8 cellular contexts compared by ENCODE assay signal in genomic region chr1:21963477-21964217, GRCh38. TPM values are rescaled to one million over a fixed set of nuclear protein-coding genes. Genes with fewer than 3 reads are reported as not detected.
DNase-seq lines count a peak whose midpoint lies in the region; ATAC-seq, FAIRE-seq and TF ChIP-seq lines count a peak whose summit lies in the region.

No MANE protein-coding gene starts in this region.

- in situ Hi-C loops in IMR-90 (cut with MboI; ENCODE audit: low sequenced_read_pairs): loop anchor here (25.0 kb wide), 1 partner anchor 251 kb away; no protein-coding TSS in a partner anchor

- H3K27me3 ChIP-seq in DOHH2 (ENCODE audit: control insufficient read depth, low read length) (no peaks in the 10 kb centered on the region), IMR-90 (ENCODE audit: control insufficient read depth, insufficient read depth, low read length) (no peaks in the 10 kb centered on the region), thoracic aorta (replicated peaks; ENCODE audit: insufficient read depth) (no peaks in the 10 kb centered on the region)

- peak overlapping the region; percentile 88 for H2AFZ ChIP-seq in IMR-90 (replicated peaks; ENCODE audit: low read length, poor library complexity)

- H4K5ac ChIP-seq in IMR-90 (ENCODE audit: low read depth, low read length): no peak overlapping the region

- WGBS in IMR-90 (ENCODE audit: extremely low coverage in 2 of 2, insufficient read length in 1 of 2), 2 experiments: 0% methylated on average over 2 of the region's 11 CpGs; no CpG with 5 or more reads in 1 of the 2 experiments

- peak overlapping the region; percentile 80 for H2BK20ac ChIP-seq in IMR-90 (ENCODE audit: low read depth, low read length)

- no peaks in the 10 kb centered on the region for H3K36me3 Mint-ChIP-seq in activated T-helper 1 cell treated with anti-CD3 and anti-CD28 coated beads, Interleukin-12 subunit alpha, Interleukin-12 subunit beta, Interleukin-2, Interleukin-4 antibody, amounts not matched to agents 30 ng/mL and 10 ng/mL and 1 ng/mL, durations not matched to agents 14 hours and 24 hours and 36 hours (ENCODE audit: low read depth)

- no peak overlapping the region for H3K4me3 Mint-ChIP-seq in activated T-helper 1 cell treated with anti-CD3 and anti-CD28 coated beads, Interleukin-12 subunit alpha, Interleukin-12 subunit beta, Interleukin-2, Interleukin-4 antibody, amounts not matched to agents 30 ng/mL and 10 ng/mL and 1 ng/mL, durations not matched to agents 14 hours and 24 hours and 36 hours

- peak; percentile 88 for ATAC-seq in IMR-90 (ENCODE audit: low read depth)
- ATAC-seq in omental fat pad (ENCODE audit: low FRiP score): peak; percentile 78
- peak; percentile 73 for ATAC-seq in thoracic aorta (ENCODE audit: insufficient number of reproducible peaks, low FRiP score, low read depth)
- no peak for ATAC-seq in GM21526 (IDR thresholded peaks at IDR 0.05; ENCODE audit: low FRiP score, unreplicated experiment)

- no peaks in the 10 kb centered on the region for H3K9me2 ChIP-seq in DOHH2 (replicated peaks; ENCODE audit: control insufficient read depth, low read length)

- H3K9me1 ChIP-seq in IMR-90 (ENCODE audit: insufficient read depth, low read length): peaks cover 5% of the 10 kb centered on the region

- peaks cover 5% of the 10 kb centered on the region for H3K4me1 Mint-ChIP-seq in activated T-helper 1 cell treated with anti-CD3 and anti-CD28 coated beads, Interleukin-12 subunit alpha, Interleukin-12 subunit beta, Interleukin-2, Interleukin-4 antibody, amounts not matched to agents 30 ng/mL and 10 ng/mL and 1 ng/mL, durations not matched to agents 14 hours and 24 hours and 36 hours (ENCODE audit: low read depth)

- H3K4me2 ChIP-seq in DOHH2 (ENCODE audit: low read length) (no peak overlapping the region), IMR-90 (ENCODE audit: low read depth, low read length) (no peak overlapping the region)

- peaks cover 3% of the 10 kb centered on the region for H3K27me3 Mint-ChIP-seq in activated T-helper 1 cell treated with anti-CD3 and anti-CD28 coated beads, Interleukin-12 subunit alpha, Interleukin-12 subunit beta, Interleukin-2, Interleukin-4 antibody, amounts not matched to agents 30 ng/mL and 10 ng/mL and 1 ng/mL, durations not matched to agents 14 hours and 24 hours and 36 hours (ENCODE audit: insufficient read depth)

- no peak overlapping the region for H2BK5ac ChIP-seq in IMR-90 (ENCODE audit: low read depth, low read length, poor library complexity, severe bottlenecking)

- intact Hi-C loops in IMR-90 (cut with micrococcal nuclease): loop anchor here (2.0 to 10.0 kb wide), 3 partner anchors 46 to 259 kb away; no protein-coding TSS in a partner anchor
- intact Hi-C loops in activated T-helper 1 cell treated with anti-CD3 and anti-CD28 coated beads, Interleukin-12 subunit alpha, Interleukin-12 subunit beta, Interleukin-2, Interleukin-4 antibody, amounts not matched to agents 30 ng/mL and 10 ng/mL and 1 ng/mL, durations not matched to agents 14 hours and 24 hours and 36 hours (cut with micrococcal nuclease): loop anchor here (1.0 to 10.0 kb wide), 5 partner anchors 27 to 455 kb away; partner anchors contain the start of genes ALPL, HSPG2 and LDLRAD2

- no peak overlapping the region for H4K91ac ChIP-seq in IMR-90 (ENCODE audit: insufficient read depth, low read depth, low read length)

- TF ChIP-seq POLR2A in IMR-90 (IDR thresholded peaks at IDR 0.05; ENCODE audit: low read depth, low read length): peak; percentile 30; the same call in 1 of the 2 replicates

- H3K56ac ChIP-seq in IMR-90 (ENCODE audit: extremely low read depth, insufficient read depth, low read length): no peak overlapping the region

- no peak overlapping the region for H2BK120ac ChIP-seq in IMR-90 (ENCODE audit: low read depth, low read length)

- H3K9me3 ChIP-seq in DOHH2 (ENCODE audit: control insufficient read depth, insufficient read depth, low read length) (no peaks in the 10 kb centered on the region), IMR-90 (ENCODE audit: control insufficient read depth, insufficient read depth, low read length) (no peaks in the 10 kb centered on the region), thoracic aorta (no peaks in the 10 kb centered on the region)

- peak overlapping the region; percentile 1 for H3K27ac Mint-ChIP-seq in activated T-helper 1 cell treated with anti-CD3 and anti-CD28 coated beads, Interleukin-12 subunit alpha, Interleukin-12 subunit beta, Interleukin-2, Interleukin-4 antibody, amounts not matched to agents 30 ng/mL and 10 ng/mL and 1 ng/mL, durations not matched to agents 14 hours and 24 hours and 36 hours

- no peak overlapping the region for H3K9ac ChIP-seq in IMR-90 (ENCODE audit: low read depth, low read length)

- H2BK15ac ChIP-seq in IMR-90 (ENCODE audit: low read depth, low read length): peak overlapping the region; percentile 47; the same call in 1 of the 3 replicates

- H3K18ac ChIP-seq in IMR-90 (ENCODE audit: low read depth, low read length): no peak overlapping the region

- BruUV-seq in IMR-90 (replicated peaks; lab: Mats Ljungman, UMichigan): no TSS peak

- FAIRE-seq in RCC 7860 (lab: Jason Lieb, UNC): no peak

- H3K4me1 ChIP-seq in DOHH2 (ENCODE audit: control insufficient read depth, low read length) (no peaks in the 10 kb centered on the region), IMR-90 (ENCODE audit: control insufficient read depth, insufficient read depth, low read length) (peaks cover 3% of the 10 kb centered on the region; the same call in 1 of the 2 replicates), thoracic aorta (ENCODE audit: control insufficient read depth in 1 of 2, low read depth in 2 of 2) (no peaks in the 10 kb centered on the region)

- peak overlapping the region; percentile 96 for H2AK5ac ChIP-seq in IMR-90 (ENCODE audit: low read depth, low read length)

- H3F3A ChIP-seq in DOHH2 (ENCODE audit: control insufficient read depth, insufficient read depth): no peaks in the 10 kb centered on the region

- peak overlapping the region; percentile 87 for H2AK9ac ChIP-seq in IMR-90 (replicated peaks; ENCODE audit: low read depth, low read length, poor library complexity)

- DNase-seq in IMR-90: peak; percentile 57
- peak; percentile 68 for DNase-seq in RCC 7860 (ENCODE audit: low spot score)
- DNase-seq in activated T-helper 1 cell treated with anti-CD3 and anti-CD28 coated beads, Interleukin-12 subunit alpha, Interleukin-12 subunit beta, Interleukin-2, Interleukin-4 antibody, amounts not matched to agents 30 ng/mL and 10 ng/mL and 1 ng/mL, durations not matched to agents 14 hours and 24 hours and 36 hours (ENCODE audit: low spot score): peak; percentile 70
- DNase-seq in foreskin fibroblast: peak; percentile 26 to 81
- DNase-seq in omental fat pad (ENCODE audit: low spot score): peak; percentile 89
- DNase-seq in thoracic aorta (ENCODE audit: low spot score): peak; percentile 37

- H3K79me1 ChIP-seq in IMR-90 (ENCODE audit: low read depth in 1 of 2, low read length in 2 of 2): no peaks in the 10 kb centered on the region

- TF ChIP-seq CTCF in DOHH2 (IDR thresholded peaks at IDR 0.05; ENCODE audit: low read depth, low read length, poor library complexity, severe bottlenecking) (peak; percentile 89), IMR-90 (conservative IDR thresholded peaks at IDR 0.05; ENCODE audit: low read depth, low read length) (peak; percentile 84), foreskin fibroblast (IDR thresholded peaks at IDR 0.05; ENCODE audit: low read depth, low read length) (peak; percentile 94), omental fat pad (IDR thresholded peaks at IDR 0.05) (peak in 1 of 3 donors; percentile 52), thoracic aorta (IDR thresholded peaks at IDR 0.05) (peak; percentile 92)

- H3K36me3 ChIP-seq in DOHH2 (ENCODE audit: control insufficient read depth, low read length): no peaks in the 10 kb centered on the region
- no peaks in the 10 kb centered on the region for H3K36me3 ChIP-seq in IMR-90 (ENCODE audit: control insufficient read depth, insufficient read depth, low read length)
- H3K36me3 ChIP-seq in thoracic aorta: no peaks in the 10 kb centered on the region

- H3K23ac ChIP-seq in IMR-90 (ENCODE audit: low read depth, low read length): peak overlapping the region; percentile 60; the same call in 1 of the 2 replicates

- POLR2A ChIA-PET in IMR-90 (lab: Charles Lee; ENCODE audit: unreplicated experiment): no interaction called here

- no peaks in the 10 kb centered on the region for H3K79me2 ChIP-seq in DOHH2 (ENCODE audit: control insufficient read depth, low read length)

- peak; percentile 93 for TF ChIP-seq RAD21 in IMR-90 (IDR thresholded peaks at IDR 0.05; ENCODE audit: low read length)

- no peaks in the 10 kb centered on the region for H3K9me3 Mint-ChIP-seq in activated T-helper 1 cell treated with anti-CD3 and anti-CD28 coated beads, Interleukin-12 subunit alpha, Interleukin-12 subunit beta, Interleukin-2, Interleukin-4 antibody, amounts not matched to agents 30 ng/mL and 10 ng/mL and 1 ng/mL, durations not matched to agents 14 hours and 24 hours and 36 hours

- H3K4me3 ChIP-seq in DOHH2 (ENCODE audit: low read length) (no peak overlapping the region), IMR-90 (ENCODE audit: insufficient read depth, low read depth, low read length) (no peak overlapping the region), foreskin fibroblast (ENCODE audit: low read depth in 1 of 2, low read length in 2 of 2) (no peak overlapping the region), thoracic aorta (no peak overlapping the region)

- CTCF ChIA-PET in IMR-90 (lab: Yijun Ruan, JAX): interaction anchor here (0.6 to 0.7 kb wide), 4 partner anchors 180 to 243 kb away, joined by 3 to 4 read pairs (median 4); no protein-coding TSS in a partner anchor

- H3K14ac ChIP-seq in IMR-90 (replicated peaks; ENCODE audit: low read depth, low read length): no peak overlapping the region; the same call in 1 of the 2 replicates

- H3K4ac ChIP-seq in IMR-90 (ENCODE audit: low read depth, low read length): peak overlapping the region; percentile 87

- H3K27ac ChIP-seq in DOHH2 (ENCODE audit: low read depth, low read length): no peak overlapping the region
- no peak overlapping the region for H3K27ac ChIP-seq in IMR-90 (ENCODE audit: insufficient read depth, low read length)
- no peak overlapping the region for H3K27ac ChIP-seq in thoracic aorta

- peak overlapping the region in 1 of 2 experiments; percentile 48; a peak in 1 of 4 replicates for H4K8ac ChIP-seq in IMR-90 (ENCODE audit: low read depth in 2 of 2, low read length in 2 of 2)

- dilution Hi-C loops in IMR-90 (cut with HindIII; ENCODE audit: low sequenced_read_pairs, unreplicated experiment): no loop called here

- H4K20me1 ChIP-seq in DOHH2 (ENCODE audit: control insufficient read depth, insufficient read depth, low read depth, low read length) (no peaks in the 10 kb centered on the region), IMR-90 (ENCODE audit: insufficient read depth, low read length) (no peaks in the 10 kb centered on the region)

RNA-seq across cellular contexts. Expression of gene CELA3B, which starts 13.2 kb away (rescaled TPM):
- total RNA-seq in IMR-90 (2012; rRNA removed) (not detected in 2 replicates), omental fat pad (1 to 10 TPM in 1 of 4 donors, not detected in 3; 2.0 TPM), thoracic aorta (1 to 10 TPM in 1 of 2 donors, not detected in 1; 2.0 TPM)
- polyA plus RNA-seq in IMR-90 (2012; rRNA removed): not detected in 2 replicates
- not detected in 2 replicates for polyA plus RNA-seq in IMR-90 (2012; cell fraction: cytosol; rRNA removed)
- polyA plus RNA-seq in IMR-90 (2012; cell fraction: nucleus; rRNA removed; ENCODE audit: low replicate concordance): not detected in 2 replicates
- not detected in 2 replicates for total RNA-seq in activated T-helper 1 cell treated with anti-CD3 and anti-CD28 coated beads, Interleukin-12 subunit alpha, Interleukin-12 subunit beta, Interleukin-2, Interleukin-4 antibody, amounts not matched to agents 30 ng/mL and 10 ng/mL and 1 ng/mL, durations not matched to agents 14 hours and 24 hours and 36 hours

RNA-seq across cellular contexts. Expression of gene HSPG2, which starts 26.5 kb away (rescaled TPM):
- total RNA-seq in IMR-90 (2012; rRNA removed) (15.8 and 23.3 TPM in 2 replicates), omental fat pad (100 to 1,000 TPM in 3 of 4 donors, 10 to 100 TPM in 1; 66.0 to 496 (median 198) TPM), thoracic aorta (100 to 1,000 TPM; 684 to 846 TPM)
- polyA plus RNA-seq in IMR-90 (2012; rRNA removed): 94.0 and 104 TPM in 2 replicates
- 74.1 and 160 TPM in 2 replicates for polyA plus RNA-seq in IMR-90 (2012; cell fraction: cytosol; rRNA removed)
- polyA plus RNA-seq in IMR-90 (2012; cell fraction: nucleus; rRNA removed; ENCODE audit: low replicate concordance): 187 and 684 TPM in 2 replicates
- total RNA-seq in activated T-helper 1 cell treated with anti-CD3 and anti-CD28 coated beads, Interleukin-12 subunit alpha, Interleukin-12 subunit beta, Interleukin-2, Interleukin-4 antibody, amounts not matched to agents 30 ng/mL and 10 ng/mL and 1 ng/mL, durations not matched to agents 14 hours and 24 hours and 36 hours: 1.4 and 2.4 TPM in 2 replicates

RNA-seq across cellular contexts. Expression of gene CELA3A, which starts 37.8 kb away (rescaled TPM):
- not detected in 2 replicates for total RNA-seq in IMR-90 (2012; rRNA removed)
- polyA plus RNA-seq in IMR-90 (2012; rRNA removed): not detected in 2 replicates
- polyA plus RNA-seq in IMR-90 (2012; cell fraction: cytosol; rRNA removed): not detected in 2 replicates
- not detected in 2 replicates for polyA plus RNA-seq in IMR-90 (2012; cell fraction: nucleus; rRNA removed; ENCODE audit: low replicate concordance)
- not detected in 2 replicates for total RNA-seq in activated T-helper 1 cell treated with anti-CD3 and anti-CD28 coated beads, Interleukin-12 subunit alpha, Interleukin-12 subunit beta, Interleukin-2, Interleukin-4 antibody, amounts not matched to agents 30 ng/mL and 10 ng/mL and 1 ng/mL, durations not matched to agents 14 hours and 24 hours and 36 hours
- 1 to 10 TPM in 1 of 4 donors, under 1 TPM in 1, not detected in 2; 0.74 to 2.4 TPM for total RNA-seq in omental fat pad
- 1 to 10 TPM; 2.0 to 6.6 TPM for total RNA-seq in thoracic aorta

Comparison
In these comparisons a context has a peak if more than half of its experiments do, and no peak if none do; other contexts are left out.
1. DNase-seq: peak in every context shown above with its lines; median percentile 89 in omental fat pad; 70 in activated T-helper 1 cell treated with anti-CD3 and anti-CD28 coated beads, Interleukin-12 subunit alpha, Interleukin-12 subunit beta, Interleukin-2, Interleukin-4 antibody, amounts not matched to agents 30 ng/mL and 10 ng/mL and 1 ng/mL, durations not matched to agents 14 hours and 24 hours and 36 hours; 68 in RCC 7860; 57 in IMR-90; 54 in foreskin fibroblast; 37 in thoracic aorta.